ENCODE assay signal across 9 cellular contexts in the genomic region with DNA sequence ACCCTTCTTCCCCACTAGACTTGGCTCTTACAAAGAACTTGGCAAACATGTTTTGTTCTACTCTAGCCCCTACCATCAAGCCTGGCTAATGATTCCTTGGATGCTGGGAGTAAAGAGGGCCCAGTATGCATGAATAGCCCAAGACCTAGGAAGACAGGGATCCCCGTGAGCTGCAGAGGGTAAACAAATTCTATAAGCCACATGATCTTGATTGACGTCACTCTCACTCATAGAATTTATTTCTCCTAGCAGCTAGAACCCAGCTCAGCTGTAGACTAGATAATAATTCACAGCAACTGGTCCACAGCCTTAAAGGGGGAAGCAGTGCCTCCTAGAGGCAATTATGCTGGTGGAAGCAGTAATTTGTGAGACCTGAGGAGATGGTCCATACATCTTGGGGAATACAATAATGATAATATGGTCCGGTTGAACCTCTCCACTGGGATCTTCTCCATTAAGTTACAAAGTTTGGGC. TPM values are rescaled to one million over a fixed set of nuclear protein-coding genes. Genes with fewer than 3 reads are reported as not detected.
A peak's percentile ranks its signal among the peaks of the same experiment; 100 is the strongest.
DNase-seq lines count a peak whose midpoint lies in the region; ATAC-seq, FAIRE-seq and TF ChIP-seq lines count a peak whose summit lies in the region.
"Had no signal": no experiment of that assay in that cellular context is flagged by ENCODE, and none has a peak within 500 bp of the region (broad histone marks: within the 10 kb centered on the region; RNA-seq: fewer than 3 reads in every experiment).

No MANE protein-coding gene starts in this region.

- no peak for TF ChIP-seq POLR2A in H54 (IDR thresholded peaks at IDR 0.05; ENCODE audit: low read depth, low read length)

- DNase-seq in GM13976 (ENCODE audit: low spot score) (peak; percentile 34), mucosa of gallbladder (ENCODE audit: low spot score) (peak; percentile 20), ascending aorta (ENCODE audit: low spot score in 2 of 2) (no peak), NCI-H1092 (lab: John Stamatoyannopoulos, UW) (no peak), NCI-H510A treated with DMSO at 0.1 percent for 48 hours (lab: John Stamatoyannopoulos, UW) (no peak), H54 (ENCODE audit: insufficient read length, low spot score) (no peak)
- DNase-seq in activated gamma-delta T cell treated with anti-CD3 and anti-CD28 coated beads, Interleukin-2, amount 50 U/mL, for 16 hours (ENCODE audit: low read depth): peak; percentile 22

- ATAC-seq in HG03378 (IDR thresholded peaks at IDR 0.05; ENCODE audit: unreplicated experiment): peak; percentile 86
- ATAC-seq: Panc1 had no signal

- H3K9me3 ChIP-seq in ascending aorta: no peaks in the 10 kb centered on the region

- in situ Hi-C loops in GM13976 (cut with MboI; ENCODE audit: low sequenced_read_pairs, unreplicated experiment): no loop called here

- no peaks in the 10 kb centered on the region for H3K36me3 ChIP-seq in ascending aorta

- no peaks in the 10 kb centered on the region for H3K27me3 ChIP-seq in ascending aorta

- H3K4me1 ChIP-seq in ascending aorta: no peaks in the 10 kb centered on the region

- H3K27ac ChIP-seq in ascending aorta: no peak overlapping the region

- TF ChIP-seq CTCF in GM13976 (IDR thresholded peaks at IDR 0.05; ENCODE audit: borderline replicate concordance, control extremely low read depth, extremely low read depth, insufficient read depth, missing control alignments) (peak; percentile 40), ascending aorta (IDR thresholded peaks at IDR 0.05) (no peak)

- H3K4me3 ChIP-seq in ascending aorta: no peak overlapping the region

- intact Hi-C loops in ascending aorta (cut with DNase I): no loop called here

- FAIRE-seq in H54 (lab: Jason Lieb, UNC): no peak

RNA-seq across cellular contexts. Expression of a gene that starts 16.1 kb away (rescaled TPM):
- 66.8 TPM for total RNA-seq in mucosa of gallbladder
- total RNA-seq in ascending aorta: 25.5 TPM

RNA-seq across cellular contexts. Expression of a gene that starts 35.0 kb away (rescaled TPM):
- total RNA-seq in mucosa of gallbladder: 146 TPM
- total RNA-seq in ascending aorta: 88.9 TPM

Comparison
In these comparisons a context has a peak if more than half of its experiments do, and no peak if none do; other contexts are left out.
1. DNase-seq: peak in GM13976 (single experiment), activated gamma-delta T cell treated with anti-CD3 and anti-CD28 coated beads, Interleukin-2, amount 50 U/mL, for 16 hours (single experiment) and mucosa of gallbladder (single experiment); none in ascending aorta (0 of 2), NCI-H1092 (single experiment), NCI-H510A treated with DMSO at 0.1 percent for 48 hours (single experiment) and H54 (single experiment).